10 cellular contexts compared by ENCODE assay signal in genomic region chr21:46048926-46049889, GRCh38. TPM values are rescaled to one million over a fixed set of nuclear protein-coding genes. Genes with fewer than 3 reads are reported as not detected.
DNase-seq lines count a peak whose midpoint lies in the region; ATAC-seq and TF ChIP-seq lines count a peak whose summit lies in the region.
"Had no signal": no experiment of that assay in that cellular context is flagged by ENCODE, and none has a peak within 500 bp of the region (broad histone marks: within the 10 kb centered on the region; RNA-seq: fewer than 3 reads in every experiment).

No MANE protein-coding gene starts in this region.

- H4K20me1 ChIP-seq in fibroblast of lung (ENCODE audit: control insufficient read depth, extremely low read depth, insufficient read depth, low read length) (no peaks in the 10 kb centered on the region), osteoblast (ENCODE audit: insufficient read depth, low read length) (no peaks in the 10 kb centered on the region)

- no peak overlapping the region for H3K4me3 ChIP-seq in fibroblast of lung (replicated peaks in 1 of 4; ENCODE audit: control extremely low read depth in 1 of 4, insufficient read depth in 1 of 4, low read depth in 3 of 4, low read length in 4 of 4)
- H3K4me3 ChIP-seq in osteoblast (ENCODE audit: insufficient read depth, low read length): peak overlapping the region; percentile 3

- no peak for ATAC-seq in GM21723 (IDR thresholded peaks at IDR 0.05; ENCODE audit: unreplicated experiment)

- H2AFZ ChIP-seq in fibroblast of lung (ENCODE audit: low read length): no peak overlapping the region
- no peak overlapping the region for H2AFZ ChIP-seq in osteoblast (ENCODE audit: low read length)

- H3K4me2 ChIP-seq in fibroblast of lung (ENCODE audit: extremely low read depth, insufficient read depth, low read length) (peak overlapping the region; percentile 47), osteoblast (ENCODE audit: insufficient read depth, low read length) (peak overlapping the region; percentile 54)

- H3K36me3 ChIP-seq in fibroblast of lung (ENCODE audit: control insufficient read depth, insufficient read depth, low read length) (no peaks in the 10 kb centered on the region), osteoblast (ENCODE audit: insufficient read depth, low read length) (no peaks in the 10 kb centered on the region)

- H3K9me3 ChIP-seq in fibroblast of lung (ENCODE audit: control insufficient read depth, insufficient read depth, low read depth, low read length) (no peaks in the 10 kb centered on the region), osteoblast (ENCODE audit: low read depth, low read length) (no peaks in the 10 kb centered on the region)

- H3K79me2 ChIP-seq in fibroblast of lung (ENCODE audit: control insufficient read depth, insufficient read depth, low read length) (no peaks in the 10 kb centered on the region), osteoblast (ENCODE audit: insufficient read depth, low read length) (no peaks in the 10 kb centered on the region)

- DNase-seq in Ammon's horn (ENCODE audit: low spot score): peak; percentile 33
- DNase-seq in NCI-H345 (lab: John Stamatoyannopoulos, UW): peak; percentile 92
- peak; percentile 100 for DNase-seq in fibroblast of lung (ENCODE audit: low read depth in 2 of 2)
- peak; percentile 98 for DNase-seq in osteoblast (ENCODE audit: insufficient read length, low spot score, missing footprints)
- no peak for DNase-seq in substantia nigra (lab: John Stamatoyannopoulos, UW)
- no peak for DNase-seq in T-helper 2 cell
- no peak for DNase-seq in kidney glomerular epithelial cell (lab: John Stamatoyannopoulos, UW)
- DNase-seq: activated T-cell treated with anti-CD3 and anti-CD28 coated beads, Interleukin-2, amount 50 U/mL, for 1 hour; stimulated activated CD4-positive, alpha-beta T cell treated with anti-CD3 and anti-CD28 coated beads, Interleukin-12 subunit alpha, Interleukin-12 subunit beta, amount 100 ng/mL, for 4 hours had no signal

- peak overlapping the region; percentile 64 for H3K9ac ChIP-seq in fibroblast of lung (ENCODE audit: insufficient read depth, low read length)

- no peaks in the 10 kb centered on the region for H3K27me3 ChIP-seq in fibroblast of lung (ENCODE audit: control insufficient read depth, insufficient read depth, low read length)
- H3K27me3 ChIP-seq in osteoblast (ENCODE audit: insufficient read depth, low read length): no peaks in the 10 kb centered on the region

- H3K4me1 ChIP-seq in fibroblast of lung (ENCODE audit: control insufficient read depth, extremely low read depth, insufficient read depth, low read length) (peaks cover 26% of the 10 kb centered on the region), osteoblast (ENCODE audit: insufficient read depth, low read length) (peaks cover 25% of the 10 kb centered on the region)

- no peak for TF ChIP-seq CTCF in fibroblast of lung (conservative IDR thresholded peaks at IDR 0.05 in 1 of 2, IDR thresholded peaks at IDR 0.05 in 1 of 2; ENCODE audit: low read depth in 1 of 2, low read length in 2 of 2)
- no peak for TF ChIP-seq CTCF in osteoblast (IDR thresholded peaks at IDR 0.05; ENCODE audit: extremely low read depth, low read depth, low read length)

- H3K27ac ChIP-seq in fibroblast of lung (ENCODE audit: insufficient read depth, low read length) (peak overlapping the region; percentile 94), osteoblast (ENCODE audit: low read depth, low read length) (peak overlapping the region; percentile 99), substantia nigra (ENCODE audit: low read depth, low read length, poor library complexity, severe bottlenecking) (no peak overlapping the region)

RNA-seq across cellular contexts. Expression of gene COL6A2, which starts 48.7 kb away (rescaled TPM):
- 782 and 928 TPM in 2 replicates for total RNA-seq in fibroblast of lung
- polyA plus RNA-seq in fibroblast of lung: 346 and 702 TPM in 2 replicates
- polyA plus RNA-seq in fibroblast of lung (2012): 857 and 2,080 TPM in 2 replicates
- 367 and 1,367 TPM in 2 replicates for polyA minus RNA-seq in fibroblast of lung (ENCODE audit: low replicate concordance)
- total RNA-seq in osteoblast: 1,184 and 1,265 TPM in 2 replicates

Comparison
In these comparisons a context has a peak if more than half of its experiments do, and no peak if none do; other contexts are left out.
1. DNase-seq: peak in Ammon's horn (single experiment), NCI-H345 (single experiment), fibroblast of lung (2 of 2) and osteoblast (single experiment); none in substantia nigra (0 of 49), T-helper 2 cell (0 of 5) and kidney glomerular epithelial cell (single experiment).